2 cellular contexts compared by ENCODE assay signal in the genomic region with DNA sequence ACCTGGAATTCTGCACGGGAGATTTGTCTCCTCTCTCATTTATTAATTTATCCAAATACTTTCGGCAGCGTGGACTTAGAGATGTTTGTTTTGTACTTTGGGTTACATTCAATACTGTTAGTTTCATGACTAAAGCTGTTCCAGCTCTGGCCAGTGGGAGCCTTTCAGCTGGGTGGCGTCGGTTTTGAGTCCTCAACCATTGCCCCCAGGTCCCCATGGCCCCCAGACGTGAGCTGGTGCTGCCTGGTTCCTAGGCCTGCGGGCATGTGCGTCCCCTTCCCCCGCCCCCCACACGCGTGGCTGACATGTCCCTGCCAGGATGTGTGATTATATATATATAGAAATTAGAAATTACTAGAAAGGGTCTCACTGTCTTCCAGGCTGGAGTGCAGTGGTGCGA.
TF ChIP-seq lines count a peak whose summit lies in the region.

No MANE protein-coding gene starts in this region.

TF ChIP-seq in GM12878, 131 proteins besides CTCF, POLR2A, EP300 and RAD21:
- TF ChIP-seq E4F1 (IDR thresholded peaks at IDR 0.05; ENCODE audit: borderline replicate concordance, partially characterized antibody) (no peak), GABPA (IDR thresholded peaks at IDR 0.05; ENCODE audit: low read depth) (no peak), CBFB (IDR thresholded peaks at IDR 0.05; ENCODE audit: low read depth) (no peak), ATF7 (IDR thresholded peaks at IDR 0.05; ENCODE audit: low read depth) (no peak), ZBED1 (IDR thresholded peaks at IDR 0.05; ENCODE audit: borderline replicate concordance) (no peak), ZNF687 (IDR thresholded peaks at IDR 0.05) (no peak), SIX5 (IDR thresholded peaks at IDR 0.05; ENCODE audit: low read depth, low read length, severe bottlenecking) (no peak)

TF ChIP-seq in GM12891, 5 proteins besides CTCF, POLR2A, EP300 and RAD21:
- no peak for TF ChIP-seq SPI1 (IDR thresholded peaks at IDR 0.05; ENCODE audit: low read depth, low read length)
